Comparison of ENCODE assay signal across 8 cellular contexts in the genomic region with DNA sequence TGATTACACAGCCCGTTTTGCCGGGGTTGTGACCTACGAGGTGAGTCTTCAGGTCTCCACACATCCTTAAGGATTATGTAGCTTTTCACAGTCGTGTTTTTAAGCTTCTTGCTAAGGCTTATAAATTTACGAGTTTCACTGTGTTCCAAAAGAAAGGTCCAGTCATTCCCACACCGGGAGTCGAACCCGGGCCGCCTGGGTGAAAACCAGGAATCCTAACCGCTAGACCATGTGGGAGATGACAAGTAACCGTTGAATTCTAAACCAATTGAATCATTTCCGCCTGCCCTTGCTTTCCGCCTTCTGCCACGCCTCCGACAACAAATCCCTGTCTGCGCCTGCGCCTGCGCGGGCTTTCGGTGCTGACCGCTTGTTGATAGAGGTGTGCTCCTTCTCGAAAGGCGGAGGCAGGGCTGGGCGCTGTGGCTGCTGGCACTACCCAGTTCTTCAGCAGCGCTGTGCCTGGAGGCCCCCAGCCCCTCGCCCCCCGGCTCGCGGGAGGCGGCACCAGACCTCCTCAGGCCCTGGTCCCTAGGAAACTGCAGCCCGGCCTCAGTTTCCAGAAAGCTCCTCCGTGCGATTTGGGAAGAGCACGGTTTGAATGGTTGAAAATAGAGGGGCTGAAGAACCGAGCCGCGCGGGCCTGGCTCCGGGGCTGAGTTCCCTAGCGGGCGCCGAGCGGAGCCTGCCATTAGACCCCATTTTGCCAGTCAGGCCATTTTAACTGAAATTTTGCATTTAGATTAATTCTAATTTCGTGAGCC.
DNase-seq lines count a peak whose midpoint lies in the region; ATAC-seq, FAIRE-seq and TF ChIP-seq lines count a peak whose summit lies in the region.

No MANE protein-coding gene starts in this region.

- no peak for TF ChIP-seq EP300 in A549 (IDR thresholded peaks at IDR 0.05)

- FAIRE-seq in A549 (lab: Jason Lieb, UNC), result peak; percentile 51

- peak overlapping the region; percentile 95 to 99 for H3K27ac ChIP-seq in A549

- POLR2A ChIA-PET in A549 (lab: Yijun Ruan, JAX), result interaction anchor here (0.6 to 1.0 kb wide), 3 partner anchors 14 to 225 kb away, joined by 3 to 5 read pairs (median 3); no protein-coding TSS in a partner anchor

- under 1% methylated on average over 24 of the region's 44 CpGs for WGBS in A549 (ENCODE audit: missing lambda C conversion rate)

- CTCF ChIA-PET in A549 (lab: Yijun Ruan, JAX), result interaction anchor here (1.1 to 1.5 kb wide), 3 partner anchors 10 to 13 kb away, joined by 3 to 4 read pairs (median 3); no protein-coding TSS in a partner anchor

- DNase-seq in A549 (ENCODE audit: low read depth in 1 of 2, low spot score in 1 of 2) (peak; percentile 85 to 94), NCI-H2196 treated with DMSO at 0.1 percent for 48 hours (lab: John Stamatoyannopoulos, UW; ENCODE audit: unreplicated experiment) (peak; percentile 62), cerebellar cortex (ENCODE audit: low spot score) (peak; percentile 98), iris pigment epithelial cell (ENCODE audit: low read depth) (peak; percentile 93), smooth muscle cell of the brain vasculature (ENCODE audit: low read depth, low spot score) (peak; percentile 91)

- no peak for TF ChIP-seq CTCF in A549 (IDR thresholded peaks at IDR 0.05)

- no peak for TF ChIP-seq RAD21 in A549 (conservative IDR thresholded peaks at IDR 0.05 in 1 of 2, IDR thresholded peaks at IDR 0.05 in 1 of 2)

- ATAC-seq in A549, result peak; percentile 97 to 99
- peak; percentile 92 for ATAC-seq in GM18867 (IDR thresholded peaks at IDR 0.05; ENCODE audit: unreplicated experiment)
- peak; percentile 97 for ATAC-seq in HG03108 (IDR thresholded peaks at IDR 0.05; ENCODE audit: unreplicated experiment)
- ATAC-seq in activated CD4-positive, CD25-positive, alpha-beta regulatory T cell treated with anti-CD3 and anti-CD28 coated beads, Interleukin-2, amount 50 U/mL, for 24 hours, result peak; percentile 95 to 96

- peak overlapping the region; percentile 68 for H3K4me3 ChIP-seq in A549

- H3K4me1 ChIP-seq in A549, result peaks cover 8% of the 10 kb centered on the region; the same call in 1 of the 3 replicates

- H3K9me3 ChIP-seq in A549, result no peaks in the 10 kb centered on the region

- H3K4me2 ChIP-seq in A549, result peak overlapping the region; percentile 93

- TF ChIP-seq POLR2A in A549 (IDR thresholded peaks at IDR 0.05; ENCODE audit: low read length), result peak; percentile 77

TF ChIP-seq in A549, 52 proteins besides CTCF, POLR2A, EP300 and RAD21:
- TF ChIP-seq PHF8 (IDR thresholded peaks at IDR 0.05; ENCODE audit: borderline replicate concordance, low read depth) (peak; percentile 53; the same call in 1 of the 2 replicates), NPAS2 (CRISPR knock-in tag; IDR thresholded peaks at IDR 0.05; ENCODE audit: borderline replicate concordance) (no peak), TP53 (CRISPR knock-in tag; IDR thresholded peaks at IDR 0.05) (no peak), JUN (IDR thresholded peaks at IDR 0.05) (peak; percentile 28 to 45; a peak in 3 of 5 replicates), HOXB13 (CRISPR knock-in tag; IDR thresholded peaks at IDR 0.05; ENCODE audit: low read depth) (no peak), JUNB (IDR thresholded peaks at IDR 0.05) (no peak), SREBF2 (IDR thresholded peaks at IDR 0.05) (peak; percentile 82), SMC3 (IDR thresholded peaks at IDR 0.05) (0 out of 3 replicates have a peak, but pooled peaks have one; percentile 5), CBX2 (IDR thresholded peaks at IDR 0.05; ENCODE audit: borderline replicate concordance, low read depth) (no peak), CHD2 (IDR thresholded peaks at IDR 0.05; ENCODE audit: low read length, partially characterized antibody) (no peak), MYC (IDR thresholded peaks at IDR 0.05; ENCODE audit: borderline replicate concordance, low read length) (peak; percentile 67; the same call in 1 of the 2 replicates), HDAC2 (IDR thresholded peaks at IDR 0.05) (no peak)
- TF ChIP-seq, protein P1, sequence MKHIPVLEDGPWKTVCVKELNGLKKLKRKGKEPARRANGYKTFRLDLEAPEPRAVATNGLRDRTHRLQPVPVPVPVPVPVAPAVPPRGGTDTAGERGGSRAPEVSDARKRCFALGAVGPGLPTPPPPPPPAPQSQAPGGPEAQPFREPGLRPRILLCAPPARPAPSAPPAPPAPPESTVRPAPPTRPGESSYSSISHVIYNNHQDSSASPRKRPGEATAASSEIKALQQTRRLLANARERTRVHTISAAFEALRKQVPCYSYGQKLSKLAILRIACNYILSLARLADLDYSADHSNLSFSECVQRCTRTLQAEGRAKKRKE (CRISPR knock-in tag; IDR thresholded peaks at IDR 0.05; ENCODE audit: low read depth), result no peak
- TF ChIP-seq, protein P2, sequence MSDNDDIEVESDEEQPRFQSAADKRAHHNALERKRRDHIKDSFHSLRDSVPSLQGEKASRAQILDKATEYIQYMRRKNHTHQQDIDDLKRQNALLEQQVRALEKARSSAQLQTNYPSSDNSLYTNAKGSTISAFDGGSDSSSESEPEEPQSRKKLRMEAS (IDR thresholded peaks at IDR 0.05), result peak; percentile 38
- TF ChIP-seq, protein P3, sequence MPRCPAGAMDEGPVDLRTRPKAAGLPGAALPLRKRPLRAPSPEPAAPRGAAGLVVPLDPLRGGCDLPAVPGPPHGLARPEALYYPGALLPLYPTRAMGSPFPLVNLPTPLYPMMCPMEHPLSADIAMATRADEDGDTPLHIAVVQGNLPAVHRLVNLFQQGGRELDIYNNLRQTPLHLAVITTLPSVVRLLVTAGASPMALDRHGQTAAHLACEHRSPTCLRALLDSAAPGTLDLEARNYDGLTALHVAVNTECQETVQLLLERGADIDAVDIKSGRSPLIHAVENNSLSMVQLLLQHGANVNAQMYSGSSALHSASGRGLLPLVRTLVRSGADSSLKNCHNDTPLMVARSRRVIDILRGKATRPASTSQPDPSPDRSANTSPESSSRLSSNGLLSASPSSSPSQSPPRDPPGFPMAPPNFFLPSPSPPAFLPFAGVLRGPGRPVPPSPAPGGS (IDR thresholded peaks at IDR 0.05), result 0 out of 3 replicates have a peak, but pooled peaks have one; percentile 65
- TF ChIP-seq, protein P4, sequence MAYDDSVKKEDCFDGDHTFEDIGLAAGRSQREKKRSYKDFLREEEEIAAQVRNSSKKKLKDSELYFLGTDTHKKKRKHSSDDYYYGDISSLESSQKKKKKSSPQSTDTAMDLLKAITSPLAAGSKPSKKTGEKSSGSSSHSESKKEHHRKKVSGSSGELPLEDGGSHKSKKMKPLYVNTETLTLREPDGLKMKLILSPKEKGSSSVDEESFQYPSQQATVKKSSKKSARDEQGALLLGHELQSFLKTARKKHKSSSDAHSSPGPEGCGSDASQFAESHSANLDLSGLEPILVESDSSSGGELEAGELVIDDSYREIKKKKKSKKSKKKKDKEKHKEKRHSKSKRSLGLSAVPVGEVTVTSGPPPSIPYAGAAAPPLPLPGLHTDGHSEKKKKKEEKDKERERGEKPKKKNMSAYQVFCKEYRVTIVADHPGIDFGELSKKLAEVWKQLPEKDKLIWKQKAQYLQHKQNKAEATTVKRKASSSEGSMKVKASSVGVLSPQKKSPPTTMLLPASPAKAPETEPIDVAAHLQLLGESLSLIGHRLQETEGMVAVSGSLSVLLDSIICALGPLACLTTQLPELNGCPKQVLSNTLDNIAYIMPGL (CRISPR knock-in tag; IDR thresholded peaks at IDR 0.05; ENCODE audit: borderline replicate concordance), result 0 out of 2 replicates have a peak, but pooled peaks have one; percentile 49

Comparison
In these comparisons a context has a peak if more than half of its experiments do, and no peak if none do; other contexts are left out.
1. Peak in every context shown above with its lines: DNase-seq, ATAC-seq, H3K4me3 ChIP-seq and H3K27ac ChIP-seq.